Comparison of ENCODE assay signal across 9 cellular contexts in genomic region chr12:130747867-130748740, GRCh38. TPM values are rescaled to one million over a fixed set of nuclear protein-coding genes. Genes with fewer than 3 reads are reported as not detected.
DNase-seq lines count a peak whose midpoint lies in the region; ATAC-seq and TF ChIP-seq lines count a peak whose summit lies in the region.
"Had no signal": no experiment of that assay in that cellular context is flagged by ENCODE, and none has a peak within 500 bp of the region (broad histone marks: within the 10 kb centered on the region; RNA-seq: fewer than 3 reads in every experiment).

No MANE protein-coding gene starts in this region.

- H3K4me2 ChIP-seq in DND-41 (ENCODE audit: insufficient read depth, low read length) (peak overlapping the region; percentile 27), Karpas-422 (ENCODE audit: low read depth, low read length, poor library complexity, severe bottlenecking) (no peak overlapping the region)

- H2AFZ ChIP-seq in DND-41 (ENCODE audit: low read depth, low read length): peak overlapping the region; percentile 28; the same call in 1 of the 2 replicates
- no peak overlapping the region for H2AFZ ChIP-seq in Karpas-422 (ENCODE audit: low read length)

- DNase-seq in DND-41 (peak; percentile 86), Karpas-422 (peak; percentile 94), Peyer's patch (peak; percentile 49 to 83 (median 83)), activated T-helper 1 cell treated with Interleukin-2 at 50 U/mL for 16 hours (ENCODE audit: low read depth) (peak; percentile 45), fibroblast of the conjunctiva (ENCODE audit: low read depth) (peak; percentile 55), omental fat pad (ENCODE audit: low spot score) (peak; percentile 81), thoracic aorta (ENCODE audit: low spot score) (peak; percentile 27)

- H3K79me2 ChIP-seq in DND-41 (ENCODE audit: insufficient read depth, low read length) (no peaks in the 10 kb centered on the region), Karpas-422 (ENCODE audit: low read length) (no peaks in the 10 kb centered on the region)

- H3K4me3 ChIP-seq in DND-41 (ENCODE audit: low read depth in 1 of 2, low read length in 2 of 2) (no peak overlapping the region), Karpas-422 (ENCODE audit: low read length) (no peak overlapping the region), Peyer's patch (no peak overlapping the region), thoracic aorta (no peak overlapping the region)

- peak; percentile 100 for ATAC-seq in DND-41 (ENCODE audit: insufficient read depth, low read depth)
- ATAC-seq in GM21723 (IDR thresholded peaks at IDR 0.05; ENCODE audit: unreplicated experiment): peak; percentile 91
- ATAC-seq in omental fat pad (ENCODE audit: low FRiP score): peak; percentile 96
- peak; percentile 60 for ATAC-seq in thoracic aorta (ENCODE audit: insufficient number of reproducible peaks, low FRiP score, low read depth)

- H3K27ac ChIP-seq in DND-41 (ENCODE audit: low read length) (no peak overlapping the region), Karpas-422 (ENCODE audit: low read length) (no peak overlapping the region), Peyer's patch (no peak overlapping the region), thoracic aorta (no peak overlapping the region)
- H3K27ac ChIP-seq: epithelial cell of prostate had no signal

- no peaks in the 10 kb centered on the region for H3K27me3 ChIP-seq in DND-41 (ENCODE audit: insufficient read depth, low read length, poor library complexity)
- H3K27me3 ChIP-seq in Karpas-422 (ENCODE audit: low read length): no peaks in the 10 kb centered on the region
- no peaks in the 10 kb centered on the region for H3K27me3 ChIP-seq in Peyer's patch
- no peaks in the 10 kb centered on the region for H3K27me3 ChIP-seq in thoracic aorta (replicated peaks; ENCODE audit: insufficient read depth)

- no peak for TF ChIP-seq POLR2A in Peyer's patch (IDR thresholded peaks at IDR 0.05)

- H4K20me1 ChIP-seq in DND-41 (ENCODE audit: insufficient read depth, low read length) (no peaks in the 10 kb centered on the region), Karpas-422 (ENCODE audit: insufficient read depth, low read depth, low read length) (no peaks in the 10 kb centered on the region)

- H3K36me3 ChIP-seq in DND-41 (ENCODE audit: insufficient read depth, low read length) (no peaks in the 10 kb centered on the region), Karpas-422 (ENCODE audit: insufficient read depth, low read length) (no peaks in the 10 kb centered on the region), Peyer's patch (no peaks in the 10 kb centered on the region), thoracic aorta (no peaks in the 10 kb centered on the region)

- H3K9ac ChIP-seq in DND-41 (ENCODE audit: low read depth, low read length) (no peak overlapping the region), Karpas-422 (ENCODE audit: low read length) (no peak overlapping the region)

- peak; percentile 97 for TF ChIP-seq CTCF in DND-41 (IDR thresholded peaks at IDR 0.05; ENCODE audit: borderline replicate concordance, extremely low read depth, low read length, poor library complexity, severe bottlenecking)
- peak; percentile 12 to 75 (median 65) for TF ChIP-seq CTCF in Peyer's patch (IDR thresholded peaks at IDR 0.05)
- TF ChIP-seq CTCF in omental fat pad (IDR thresholded peaks at IDR 0.05): peak in 1 of 3 donors; percentile 62
- peak; percentile 62 for TF ChIP-seq CTCF in thoracic aorta (IDR thresholded peaks at IDR 0.05)

- no peaks in the 10 kb centered on the region for H3K9me2 ChIP-seq in Karpas-422 (replicated peaks; ENCODE audit: insufficient read depth, low read length)

- peaks cover 7% of the 10 kb centered on the region for H3K4me1 ChIP-seq in DND-41 (ENCODE audit: insufficient read depth, low read length)
- H3K4me1 ChIP-seq in Karpas-422 (ENCODE audit: low read length): peaks cover 6% of the 10 kb centered on the region
- no peaks in the 10 kb centered on the region for H3K4me1 ChIP-seq in Peyer's patch
- H3K4me1 ChIP-seq in thoracic aorta (ENCODE audit: control insufficient read depth in 1 of 2, low read depth in 2 of 2): no peaks in the 10 kb centered on the region

- H3K9me3 ChIP-seq in DND-41 (ENCODE audit: insufficient read depth, low read length, severe bottlenecking): no peaks in the 10 kb centered on the region
- no peaks in the 10 kb centered on the region for H3K9me3 ChIP-seq in Karpas-422 (ENCODE audit: low read length)
- H3K9me3 ChIP-seq in Peyer's patch: no peaks in the 10 kb centered on the region
- no peaks in the 10 kb centered on the region for H3K9me3 ChIP-seq in thoracic aorta

RNA-seq across cellular contexts. Expression of gene RIMBP2, which starts 32.0 kb away (rescaled TPM):
- not detected in 2 replicates for total RNA-seq in Karpas-422 (2014; rRNA removed; shearing (Covaris generic); ENCODE audit: low replicate concordance)
- total RNA-seq in Peyer's patch (10 to 100 TPM in 3 of 4 donors, 1 to 10 TPM in 1; 8.8 to 19.8 (median 16.0) TPM), omental fat pad (1 to 10 TPM in 2 of 4 donors, under 1 TPM in 1, not detected in 1; 0.36 to 3.2 (median 1.6) TPM), thoracic aorta (under 1 TPM; 0.54 to 0.92 TPM)

Comparison
In these comparisons a context has a peak if more than half of its experiments do, and no peak if none do; other contexts are left out.
1. DNase-seq: peak in every context shown above with its lines; median percentile 94 in Karpas-422; 86 in DND-41; 83 in Peyer's patch; 81 in omental fat pad; 55 in fibroblast of the conjunctiva; 45 in activated T-helper 1 cell treated with Interleukin-2 at 50 U/mL for 16 hours; 27 in thoracic aorta.